20 cellular contexts compared by ENCODE assay signal in the genomic region with DNA sequence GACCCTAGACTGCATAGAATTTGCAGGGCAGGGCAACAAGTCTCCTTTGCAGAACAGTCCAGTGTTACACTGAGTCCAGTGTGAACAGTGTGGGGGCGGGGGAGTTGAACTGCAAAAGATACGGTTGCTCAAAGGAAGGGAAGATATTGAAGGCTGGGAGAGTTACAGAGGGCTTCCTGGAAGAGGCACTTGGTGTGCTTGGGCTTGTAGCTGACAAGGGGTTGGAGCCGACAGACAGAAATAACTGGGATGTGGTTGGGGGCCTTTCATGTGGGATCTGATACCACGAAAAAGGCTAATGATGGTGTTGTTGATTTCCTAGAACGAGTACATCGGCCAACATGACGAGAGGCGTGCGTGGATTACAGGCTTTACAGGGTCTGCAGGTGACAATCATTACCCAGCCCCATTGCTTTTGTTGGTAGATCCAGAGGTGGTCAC. TPM values are rescaled to one million over a fixed set of nuclear protein-coding genes. Genes with fewer than 3 reads are reported as not detected.
DNase-seq lines count a peak whose midpoint lies in the region; ATAC-seq and TF ChIP-seq lines count a peak whose summit lies in the region.
"Had no signal": no experiment of that assay in that cellular context is flagged by ENCODE, and none has a peak within 500 bp of the region (broad histone marks: within the 10 kb centered on the region; RNA-seq: fewer than 3 reads in every experiment).

No MANE protein-coding gene starts in this region.

- no peak overlapping the region for H3K9ac ChIP-seq in PC-3 (ENCODE audit: low read length)

- in situ Hi-C loops in GM13977 (cut with MboI; ENCODE audit: low pct_unique_long_range_greater_than_20kb, low sequenced_read_pairs, unreplicated experiment) = no loop called here

- H4K20me1 ChIP-seq in PC-3 (ENCODE audit: low read length) = no peaks in the 10 kb centered on the region

- H3K4me1 Mint-ChIP-seq in activated T-cell treated with anti-CD3 and anti-CD28 coated beads, Interleukin-2, amount 50 U/mL, for 4 hours (ENCODE audit: low read depth) = peaks cover 36% of the 10 kb centered on the region
- H3K4me1 Mint-ChIP-seq in activated naive CD8-positive, alpha-beta T cell (ENCODE audit: low read depth) = peaks cover 38% of the 10 kb centered on the region
- no peaks in the 10 kb centered on the region for H3K4me1 Mint-ChIP-seq in stimulated activated memory B cell treated with anti-CD40 and anti-IgM and Interleukin-4, amounts not matched to agents 10 μg/mL and 1 μg/mL and 100 μg/mL, for 72 hours

- DNase-seq in activated T-cell treated with anti-CD3 and anti-CD28 coated beads, Interleukin-2, amount 50 U/mL, for 4 hours = no peak
- DNase-seq in activated T-cell treated with anti-CD3 and anti-CD28 coated beads, Interleukin-2, amount 50 U/mL, for 1 hour = no peak
- peak in 3 of 5 experiments; percentile 20 to 48 (median 44) for DNase-seq in T-helper 2 cell
- DNase-seq in PC-3 = no peak
- no peak for DNase-seq in GM13977 (ENCODE audit: low spot score)
- DNase-seq: DMS79; GOT3; KBM-7; NCI-H2029 treated with DMSO at 0.1 percent for 48 hours; NCI-H446 treated with DMSO at 0.1 percent for 48 hours; spleen; stimulated activated naive B cell treated with anti-CD40 and anti-IgM and Interleukin-4, amounts not matched to agents 10 μg/mL and 1 μg/mL and 100 μg/mL, for 72 hours had no signal

- CTCF ChIA-PET in PC-3 (lab: Charles Lee) = no interaction called here

- no peaks in the 10 kb centered on the region for H3K27me3 ChIP-seq in PC-3 (ENCODE audit: low read length)
- H3K27me3 ChIP-seq: gastroesophageal sphincter, spleen, tibial nerve had no signal

- H3K27me3 Mint-ChIP-seq in activated T-cell treated with anti-CD3 and anti-CD28 coated beads, Interleukin-2, amount 50 U/mL, for 4 hours (ENCODE audit: low read depth) = no peaks in the 10 kb centered on the region
- H3K27me3 Mint-ChIP-seq in activated naive CD8-positive, alpha-beta T cell = no peaks in the 10 kb centered on the region
- H3K27me3 Mint-ChIP-seq in stimulated activated memory B cell treated with anti-CD40 and anti-IgM and Interleukin-4, amounts not matched to agents 10 μg/mL and 1 μg/mL and 100 μg/mL, for 72 hours = no peaks in the 10 kb centered on the region

- H3K4me2 ChIP-seq in PC-3 (ENCODE audit: low read length) = no peak overlapping the region

- no peak overlapping the region for H2AFZ ChIP-seq in PC-3 (ENCODE audit: low read length)

- H3K9me3 ChIP-seq in PC-3 (ENCODE audit: low read length) = no peaks in the 10 kb centered on the region
- H3K9me3 ChIP-seq: gastroesophageal sphincter, spleen, tibial nerve had no signal

- no peaks in the 10 kb centered on the region for H3K36me3 ChIP-seq in PC-3 (ENCODE audit: low read depth, low read length)
- H3K36me3 ChIP-seq: gastroesophageal sphincter, spleen, tibial nerve had no signal

- peak; percentile 38 to 51 for ATAC-seq in activated T-cell treated with anti-CD3 and anti-CD28 coated beads, Interleukin-2, amount 50 U/mL, for 4 hours
- ATAC-seq in stimulated activated memory B cell treated with anti-CD40 and anti-IgM and Interleukin-4, amounts not matched to agents 10 μg/mL and 1 μg/mL and 100 μg/mL, for 72 hours = no peak
- ATAC-seq in PC-3 (no peak), HG02884 (IDR thresholded peaks at IDR 0.05; ENCODE audit: unreplicated experiment) (no peak)
- ATAC-seq: esophagus mucosa; gastroesophageal sphincter; stimulated activated naive B cell treated with anti-CD40 and anti-IgM and Interleukin-4, amounts not matched to agents 10 μg/mL and 1 μg/mL and 100 μg/mL, for 72 hours had no signal

- no peak overlapping the region for H3K4me3 ChIP-seq in PC-3 (ENCODE audit: low read length)
- H3K4me3 ChIP-seq: gastroesophageal sphincter, spleen, tibial nerve had no signal

- no peaks in the 10 kb centered on the region for H3K9me2 ChIP-seq in PC-3 (replicated peaks; ENCODE audit: low read length)

- no TSS peak for BruUV-seq in PC-3 (replicated peaks; lab: Mats Ljungman, UMichigan)

- no peaks in the 10 kb centered on the region for H3K36me3 Mint-ChIP-seq in activated T-cell treated with anti-CD3 and anti-CD28 coated beads, Interleukin-2, amount 50 U/mL, for 4 hours (ENCODE audit: insufficient read depth)
- H3K36me3 Mint-ChIP-seq in activated naive CD8-positive, alpha-beta T cell = no peaks in the 10 kb centered on the region
- no peaks in the 10 kb centered on the region for H3K36me3 Mint-ChIP-seq in stimulated activated memory B cell treated with anti-CD40 and anti-IgM and Interleukin-4, amounts not matched to agents 10 μg/mL and 1 μg/mL and 100 μg/mL, for 72 hours
- H3K36me3 Mint-ChIP-seq: mesothelial cell of epicardium; stimulated activated naive B cell treated with anti-CD40 and anti-IgM and Interleukin-4, amounts not matched to agents 10 μg/mL and 1 μg/mL and 100 μg/mL, for 72 hours had no signal

- peak overlapping the region; percentile 28 for H3K27ac Mint-ChIP-seq in activated naive CD8-positive, alpha-beta T cell
- peak overlapping the region; percentile 15 for H3K27ac Mint-ChIP-seq in stimulated activated memory B cell treated with anti-CD40 and anti-IgM and Interleukin-4, amounts not matched to agents 10 μg/mL and 1 μg/mL and 100 μg/mL, for 72 hours
- H3K27ac Mint-ChIP-seq: mesothelial cell of epicardium; stimulated activated naive B cell treated with anti-CD40 and anti-IgM and Interleukin-4, amounts not matched to agents 10 μg/mL and 1 μg/mL and 100 μg/mL, for 72 hours had no signal

- H3K27ac ChIP-seq in PC-3 (ENCODE audit: low read length) = no peak overlapping the region
- H3K27ac ChIP-seq: gastroesophageal sphincter, spleen, tibial nerve had no signal

- no peak overlapping the region for H3K4me3 Mint-ChIP-seq in activated T-cell treated with anti-CD3 and anti-CD28 coated beads, Interleukin-2, amount 50 U/mL, for 4 hours
- H3K4me3 Mint-ChIP-seq in activated naive CD8-positive, alpha-beta T cell = peak overlapping the region; percentile 40
- no peak overlapping the region for H3K4me3 Mint-ChIP-seq in stimulated activated memory B cell treated with anti-CD40 and anti-IgM and Interleukin-4, amounts not matched to agents 10 μg/mL and 1 μg/mL and 100 μg/mL, for 72 hours
- H3K4me3 Mint-ChIP-seq: mesothelial cell of epicardium; stimulated activated naive B cell treated with anti-CD40 and anti-IgM and Interleukin-4, amounts not matched to agents 10 μg/mL and 1 μg/mL and 100 μg/mL, for 72 hours had no signal

- no peaks in the 10 kb centered on the region for H3K4me1 ChIP-seq in PC-3 (ENCODE audit: insufficient read depth, low read length)
- H3K4me1 ChIP-seq: gastroesophageal sphincter had no signal

- no peaks in the 10 kb centered on the region for H3K79me2 ChIP-seq in PC-3 (ENCODE audit: low read length)

- TF ChIP-seq CTCF in PC-3 (conservative IDR thresholded peaks at IDR 0.05; ENCODE audit: low read depth, low read length) (no peak), GM13977 (IDR thresholded peaks at IDR 0.05; ENCODE audit: extremely low read depth, insufficient read depth, missing control alignments) (no peak)

- intact Hi-C loops in PC-3 (cut with micrococcal nuclease) = no loop called here

- POLR2A ChIA-PET in PC-3 (lab: Charles Lee; ENCODE audit: unreplicated experiment) = no interaction called here

- no peaks in the 10 kb centered on the region for H3K9me3 Mint-ChIP-seq in activated T-cell treated with anti-CD3 and anti-CD28 coated beads, Interleukin-2, amount 50 U/mL, for 4 hours
- H3K9me3 Mint-ChIP-seq in activated naive CD8-positive, alpha-beta T cell (ENCODE audit: low read depth) = no peaks in the 10 kb centered on the region
- H3K9me3 Mint-ChIP-seq in stimulated activated memory B cell treated with anti-CD40 and anti-IgM and Interleukin-4, amounts not matched to agents 10 μg/mL and 1 μg/mL and 100 μg/mL, for 72 hours = no peaks in the 10 kb centered on the region
- H3K9me3 Mint-ChIP-seq: stimulated activated naive B cell treated with anti-CD40 and anti-IgM and Interleukin-4, amounts not matched to agents 10 μg/mL and 1 μg/mL and 100 μg/mL, for 72 hours had no signal

- H3F3A ChIP-seq in PC-3 (ENCODE audit: low read length, unreplicated experiment) = no peaks in the 10 kb centered on the region

RNA-seq across cellular contexts. Expression of a gene that starts 6.1 kb away (rescaled TPM):
- under 1 TPM; 0.05 to 0.13 (median 0.08) TPM for total RNA-seq in activated T-cell treated with anti-CD3 and anti-CD28 coated beads, Interleukin-2, amount 50 U/mL, for 4 hours
- not detected in 2 replicates for total RNA-seq in PC-3 (2014; rRNA removed)
- total RNA-seq: A673 had no signal

RNA-seq across cellular contexts. Expression of a gene that starts 34.8 kb away (rescaled TPM):
- total RNA-seq in activated T-cell treated with anti-CD3 and anti-CD28 coated beads, Interleukin-2, amount 50 U/mL, for 4 hours = 100 to 1,000 TPM in 2 of 3 donors, 10 to 100 TPM in 1; 92.5 to 114 (median 108) TPM
- not detected in 2 replicates for total RNA-seq in PC-3 (2014; rRNA removed)
- total RNA-seq: A673, mesothelial cell of epicardium had no signal

Comparison
In these comparisons a context has a peak if more than half of its experiments do, and no peak if none do; other contexts are left out.
1. ATAC-seq: peak in activated T-cell treated with anti-CD3 and anti-CD28 coated beads, Interleukin-2, amount 50 U/mL, for 4 hours (2 of 2); none in stimulated activated memory B cell treated with anti-CD40 and anti-IgM and Interleukin-4, amounts not matched to agents 10 μg/mL and 1 μg/mL and 100 μg/mL, for 72 hours (single experiment), PC-3 (single experiment) and HG02884 (single experiment).
2. DNase-seq: peak in T-helper 2 cell (3 of 5); none in activated T-cell treated with anti-CD3 and anti-CD28 coated beads, Interleukin-2, amount 50 U/mL, for 4 hours (single experiment), activated T-cell treated with anti-CD3 and anti-CD28 coated beads, Interleukin-2, amount 50 U/mL, for 1 hour (single experiment), PC-3 (single experiment) and GM13977 (single experiment).
3. RNA of a gene that starts 34.8 kb away (total RNA-seq): 92.5 to 114 TPM in activated T-cell treated with anti-CD3 and anti-CD28 coated beads, Interleukin-2, amount 50 U/mL, for 4 hours; not detected in PC-3; every median in the first group is over 10 times any median in the second.